Comparison of ENCODE assay signal across 10 cellular contexts in the genomic region with DNA sequence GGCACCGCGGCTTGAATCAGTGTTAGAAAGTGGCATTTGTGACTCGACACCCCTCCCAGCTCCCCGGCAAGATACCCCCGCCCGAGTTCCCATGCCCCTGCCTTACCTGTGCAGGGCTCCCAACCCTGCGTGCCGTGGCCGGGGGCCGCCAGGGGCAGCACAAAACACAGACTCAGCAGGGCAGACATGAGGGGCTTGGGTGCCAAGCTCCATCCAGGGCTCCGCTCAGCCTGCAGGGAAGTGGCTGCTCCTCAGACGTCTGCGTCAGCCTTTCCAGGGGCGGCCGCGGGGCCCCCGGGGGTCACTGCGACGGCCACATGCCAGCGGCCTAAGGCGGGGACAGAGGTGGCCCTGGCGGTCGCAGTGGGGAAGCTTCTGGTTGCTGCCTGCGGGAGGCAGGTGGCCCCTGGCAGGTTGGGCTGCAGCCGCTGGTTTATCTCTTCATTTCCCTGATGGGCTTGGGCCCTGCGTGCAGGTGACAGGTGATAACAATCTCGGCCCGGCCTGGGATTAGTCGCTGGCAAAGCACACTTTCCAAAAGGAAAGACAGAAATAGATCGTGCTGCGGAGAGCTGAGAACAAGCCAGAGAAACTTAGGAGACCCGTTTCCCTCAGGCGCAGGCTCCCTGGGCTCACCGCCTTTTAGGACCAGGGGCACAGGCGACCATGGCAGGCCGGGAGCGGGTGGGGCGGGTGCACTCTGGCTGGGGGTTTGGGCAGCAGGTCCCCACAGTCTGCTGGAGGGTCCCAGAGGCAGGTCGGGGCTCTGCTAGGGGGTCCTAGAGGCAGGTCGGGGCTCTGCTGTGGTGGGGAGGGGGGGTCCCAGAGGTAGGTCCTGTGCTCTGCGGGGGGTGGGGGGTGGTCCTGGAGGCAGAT. TPM values are rescaled to one million over a fixed set of nuclear protein-coding genes. Genes with fewer than 3 reads are reported as not detected.
DNase-seq lines count a peak whose midpoint lies in the region; TF ChIP-seq lines count a peak whose summit lies in the region.
"Had no signal": no experiment of that assay in that cellular context is flagged by ENCODE, and none has a peak within 500 bp of the region (broad histone marks: within the 10 kb centered on the region; RNA-seq: fewer than 3 reads in every experiment).

A gene (minus strand): TSS at position 246 of the 876 bp plus-strand sequence. CDS start 58 bp downstream, at position 188.

- H3K27ac ChIP-seq in coronary artery, result no peak within 1 kb of the TSS
- no peak within 1 kb of the TSS for H3K27ac ChIP-seq in osteoblast (ENCODE audit: low read depth, low read length)
- H3K27ac ChIP-seq: dorsolateral prefrontal cortex had no signal

- no peak within 1 kb of the TSS for H3K4me3 ChIP-seq in coronary artery
- H3K4me3 ChIP-seq in osteoblast (ENCODE audit: insufficient read depth, low read length), result no peak within 1 kb of the TSS
- H3K4me3 ChIP-seq: dorsolateral prefrontal cortex, HAP-1 had no signal

- no peaks in the 10 kb centered on the region for H3K36me3 ChIP-seq in osteoblast (ENCODE audit: insufficient read depth, low read length)
- H3K36me3 ChIP-seq: HAP-1 had no signal

- no peaks in the 10 kb centered on the region for H3K79me2 ChIP-seq in osteoblast (ENCODE audit: insufficient read depth, low read length)

- peaks cover 79% of the 10 kb centered on the region for H3K27me3 ChIP-seq in osteoblast (ENCODE audit: insufficient read depth, low read length)

- H3K9me3 ChIP-seq in osteoblast (ENCODE audit: low read depth, low read length), result no peaks in the 10 kb centered on the region
- H3K9me3 ChIP-seq: HAP-1 had no signal

- no peak within 1 kb of the TSS for H2AFZ ChIP-seq in osteoblast (ENCODE audit: low read length)

- DNase-seq in NCI-H748 (lab: John Stamatoyannopoulos, UW; ENCODE audit: unreplicated experiment), result peak; percentile 64
- DNase-seq in NCI-H748 treated with DMSO at 0.1 percent for 48 hours (lab: John Stamatoyannopoulos, UW), result no peak
- DNase-seq in NCI-H2081 treated with DMSO at 0.1 percent for 48 hours (lab: John Stamatoyannopoulos, UW), result peak; percentile 3
- DNase-seq in coronary artery (ENCODE audit: low spot score), result peak; percentile 60
- DNase-seq in osteoblast (ENCODE audit: insufficient read length, low spot score, missing footprints), result peak; percentile 79
- no peak for DNase-seq in HUDEP-2 (lab: John Stamatoyannopoulos, UW; ENCODE audit: unreplicated experiment in 76 of 76)
- no peak for DNase-seq in GOT3 (lab: John Stamatoyannopoulos, UW)
- no peak for DNase-seq in RKO (ENCODE audit: low spot score)

- H4K20me1 ChIP-seq in osteoblast (ENCODE audit: insufficient read depth, low read length), result no peaks in the 10 kb centered on the region

- no peaks in the 10 kb centered on the region for H3K4me1 ChIP-seq in osteoblast (ENCODE audit: insufficient read depth, low read length)
- H3K4me1 ChIP-seq: HAP-1 had no signal

- no peak within 1 kb of the TSS for H3K4me2 ChIP-seq in osteoblast (ENCODE audit: insufficient read depth, low read length)

- TF ChIP-seq CTCF in coronary artery (IDR thresholded peaks at IDR 0.05) (no peak), osteoblast (IDR thresholded peaks at IDR 0.05; ENCODE audit: extremely low read depth, low read depth, low read length) (no peak)

RNA-seq across cellular contexts. Expression of the gene that starts here (rescaled TPM):
- total RNA-seq in osteoblast, result not detected in 2 replicates

Comparison
In these comparisons a context has a peak if more than half of its experiments do, and no peak if none do; other contexts are left out.
1. DNase-seq: peak in NCI-H748 (single experiment), NCI-H2081 treated with DMSO at 0.1 percent for 48 hours (single experiment) and coronary artery (single experiment); none in NCI-H748 treated with DMSO at 0.1 percent for 48 hours (single experiment), HUDEP-2 (0 of 76), GOT3 (single experiment) and RKO (single experiment).
2. Peak in DNase-seq in osteoblast; RNA of the gene not detected or under 1 TPM.